Comparison of ENCODE assay signal across 1 cellular context in the genomic region with DNA sequence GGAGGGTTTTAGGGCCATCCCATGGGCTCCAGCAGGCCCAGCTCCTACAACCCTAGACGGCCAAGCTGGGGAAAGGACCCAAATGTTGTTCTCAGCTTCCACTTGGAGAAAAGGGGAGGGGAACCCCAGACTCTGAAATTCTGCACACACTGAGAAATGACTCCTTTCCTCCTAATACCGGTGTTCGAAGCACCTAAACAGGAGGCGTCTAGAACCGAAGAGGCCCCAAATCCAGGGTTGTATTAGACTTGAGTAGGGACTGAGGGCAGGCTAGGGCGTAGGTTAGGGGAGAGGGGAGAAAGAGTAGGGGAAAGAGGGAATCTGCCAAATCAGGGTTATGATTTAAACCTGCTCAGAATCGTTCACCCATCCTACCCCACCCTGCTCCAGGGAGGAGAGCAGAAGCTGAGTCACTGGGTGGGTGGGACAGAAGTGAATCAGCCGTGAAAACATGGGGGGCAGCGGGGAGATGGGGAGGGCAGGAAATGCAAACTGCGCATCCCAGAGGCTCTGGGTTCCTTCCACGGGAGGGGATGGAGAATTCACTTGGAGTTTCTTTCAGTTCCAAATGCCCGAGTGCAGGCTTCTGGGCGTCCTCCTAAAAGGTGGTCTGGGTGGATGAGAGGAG.
TF ChIP-seq lines count a peak whose summit lies in the region.

No MANE protein-coding gene starts in this region.

TF ChIP-seq in SK-N-SH, 30 proteins besides CTCF, POLR2A, EP300 and RAD21 (continued from another document):
- TF ChIP-seq, protein P1, sequence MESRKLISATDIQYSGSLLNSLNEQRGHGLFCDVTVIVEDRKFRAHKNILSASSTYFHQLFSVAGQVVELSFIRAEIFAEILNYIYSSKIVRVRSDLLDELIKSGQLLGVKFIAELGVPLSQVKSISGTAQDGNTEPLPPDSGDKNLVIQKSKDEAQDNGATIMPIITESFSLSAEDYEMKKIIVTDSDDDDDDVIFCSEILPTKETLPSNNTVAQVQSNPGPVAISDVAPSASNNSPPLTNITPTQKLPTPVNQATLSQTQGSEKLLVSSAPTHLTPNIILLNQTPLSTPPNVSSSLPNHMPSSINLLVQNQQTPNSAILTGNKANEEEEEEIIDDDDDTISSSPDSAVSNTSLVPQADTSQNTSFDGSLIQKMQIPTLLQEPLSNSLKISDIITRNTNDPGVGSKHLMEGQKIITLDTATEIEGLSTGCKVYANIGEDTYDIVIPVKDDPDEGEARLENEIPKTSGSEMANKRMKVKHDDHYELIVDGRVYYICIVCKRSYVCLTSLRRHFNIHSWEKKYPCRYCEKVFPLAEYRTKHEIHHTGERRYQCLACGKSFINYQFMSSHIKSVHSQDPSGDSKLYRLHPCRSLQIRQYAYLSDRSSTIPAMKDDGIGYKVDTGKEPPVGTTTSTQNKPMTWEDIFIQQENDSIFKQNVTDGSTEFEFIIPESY (IDR thresholded peaks at IDR 0.05; ENCODE audit: borderline replicate concordance, low read depth) = no peak; the same call in 1 of the 2 replicates
- no peak for TF ChIP-seq MXI1 (IDR thresholded peaks at IDR 0.05; ENCODE audit: low read depth, low read length)
- no peak for TF ChIP-seq GATA2 (CRISPR knock-in tag; IDR thresholded peaks at IDR 0.05)
- TF ChIP-seq RXRA (IDR thresholded peaks at IDR 0.05; ENCODE audit: borderline replicate concordance, low read depth) = peak; percentile 40; the same call in 1 of the 2 replicates
- TF ChIP-seq, protein P2, sequence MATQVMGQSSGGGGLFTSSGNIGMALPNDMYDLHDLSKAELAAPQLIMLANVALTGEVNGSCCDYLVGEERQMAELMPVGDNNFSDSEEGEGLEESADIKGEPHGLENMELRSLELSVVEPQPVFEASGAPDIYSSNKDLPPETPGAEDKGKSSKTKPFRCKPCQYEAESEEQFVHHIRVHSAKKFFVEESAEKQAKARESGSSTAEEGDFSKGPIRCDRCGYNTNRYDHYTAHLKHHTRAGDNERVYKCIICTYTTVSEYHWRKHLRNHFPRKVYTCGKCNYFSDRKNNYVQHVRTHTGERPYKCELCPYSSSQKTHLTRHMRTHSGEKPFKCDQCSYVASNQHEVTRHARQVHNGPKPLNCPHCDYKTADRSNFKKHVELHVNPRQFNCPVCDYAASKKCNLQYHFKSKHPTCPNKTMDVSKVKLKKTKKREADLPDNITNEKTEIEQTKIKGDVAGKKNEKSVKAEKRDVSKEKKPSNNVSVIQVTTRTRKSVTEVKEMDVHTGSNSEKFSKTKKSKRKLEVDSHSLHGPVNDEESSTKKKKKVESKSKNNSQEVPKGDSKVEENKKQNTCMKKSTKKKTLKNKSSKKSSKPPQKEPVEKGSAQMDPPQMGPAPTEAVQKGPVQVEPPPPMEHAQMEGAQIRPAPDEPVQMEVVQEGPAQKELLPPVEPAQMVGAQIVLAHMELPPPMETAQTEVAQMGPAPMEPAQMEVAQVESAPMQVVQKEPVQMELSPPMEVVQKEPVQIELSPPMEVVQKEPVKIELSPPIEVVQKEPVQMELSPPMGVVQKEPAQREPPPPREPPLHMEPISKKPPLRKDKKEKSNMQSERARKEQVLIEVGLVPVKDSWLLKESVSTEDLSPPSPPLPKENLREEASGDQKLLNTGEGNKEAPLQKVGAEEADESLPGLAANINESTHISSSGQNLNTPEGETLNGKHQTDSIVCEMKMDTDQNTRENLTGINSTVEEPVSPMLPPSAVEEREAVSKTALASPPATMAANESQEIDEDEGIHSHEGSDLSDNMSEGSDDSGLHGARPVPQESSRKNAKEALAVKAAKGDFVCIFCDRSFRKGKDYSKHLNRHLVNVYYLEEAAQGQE (IDR thresholded peaks at IDR 0.05; ENCODE audit: low read depth, low read length) = no peak
- peak; percentile 66; the same call in 1 of the 2 replicates for TF ChIP-seq POLR2AphosphoS5 (IDR thresholded peaks at IDR 0.05; ENCODE audit: low read depth, low read length)
- TF ChIP-seq NRF1 (IDR thresholded peaks at IDR 0.05; ENCODE audit: low read depth, low read length) = no peak
- TF ChIP-seq EZH2phosphoT487 (IDR thresholded peaks at IDR 0.05; ENCODE audit: borderline replicate concordance, low read depth) = no peak
- 0 out of 2 replicates have a peak, but pooled peaks have one; percentile 41 for TF ChIP-seq GABPA (IDR thresholded peaks at IDR 0.05; ENCODE audit: low read depth)
- TF ChIP-seq TAF1 (IDR thresholded peaks at IDR 0.05; ENCODE audit: borderline replicate concordance, low read depth, low read length) = no peak
- TF ChIP-seq FOSL2 (IDR thresholded peaks at IDR 0.05; ENCODE audit: borderline replicate concordance, low read depth) = peak; percentile 97
TF ChIP-seq in SK-N-SH: peak in this region for 7.
